Comparison of ENCODE assay signal across 1 cellular context in genomic region chr14:101992708-101993107, GRCh38.
TF ChIP-seq lines count a peak whose summit lies in the region.

No MANE protein-coding gene starts in this region.

TF ChIP-seq in GM12878, 131 proteins besides CTCF, POLR2A, EP300 and RAD21 (continued from another document and continues in another):
- TF ChIP-seq RELB (IDR thresholded peaks at IDR 0.05; ENCODE audit: low read depth) (peak; percentile 84), FOXK2 (IDR thresholded peaks at IDR 0.05) (no peak), PBX3 (IDR thresholded peaks at IDR 0.05; ENCODE audit: insufficient replicate concordance, low read depth, low read length) (no peak), PML (IDR thresholded peaks at IDR 0.05; ENCODE audit: low read length) (no peak), SP1 (IDR thresholded peaks at IDR 0.05; ENCODE audit: low read depth, low read length) (peak; percentile 8), BMI1 (IDR thresholded peaks at IDR 0.05; ENCODE audit: borderline replicate concordance) (no peak), DPF2 (IDR thresholded peaks at IDR 0.05) (peak; percentile 86), ZZZ3 (IDR thresholded peaks at IDR 0.05; ENCODE audit: control insufficient read depth, insufficient read length, low read depth) (no peak), MAX (IDR thresholded peaks at IDR 0.05; ENCODE audit: low read depth, low read length) (no peak), BHLHE40 (IDR thresholded peaks at IDR 0.05; ENCODE audit: borderline replicate concordance in 1 of 2, low read depth in 2 of 2, low read length in 1 of 2) (peak; percentile 42 to 56; a peak in 1 of 4 replicates), NR2C1 (IDR thresholded peaks at IDR 0.05) (no peak), RBBP5 (conservative IDR thresholded peaks at IDR 0.05) (no peak), CBFB (IDR thresholded peaks at IDR 0.05; ENCODE audit: low read depth) (peak; percentile 54; the same call in 1 of the 2 replicates), ZNF217 (IDR thresholded peaks at IDR 0.05) (no peak), EGR1 (IDR thresholded peaks at IDR 0.05; ENCODE audit: borderline replicate concordance in 1 of 2, low read depth in 2 of 2, low read length in 2 of 2) (0 out of 3 replicates have a peak, but pooled peaks of 1 of the 2 experiments have one; percentile 14), ZSCAN29 (IDR thresholded peaks at IDR 0.05) (no peak), MEF2A (IDR thresholded peaks at IDR 0.05; ENCODE audit: insufficient read depth, low read depth, low read length) (no peak), MXI1 (IDR thresholded peaks at IDR 0.05; ENCODE audit: low read depth, low read length) (peak; percentile 74), HDAC2 (IDR thresholded peaks at IDR 0.05) (no peak), RCOR1 (conservative IDR thresholded peaks at IDR 0.05; ENCODE audit: low read depth, low read length) (0 out of 2 replicates have a peak, but pooled peaks have one; percentile 82), TCF7 (IDR thresholded peaks at IDR 0.05; ENCODE audit: borderline replicate concordance) (no peak), YY1 (IDR thresholded peaks at IDR 0.05; ENCODE audit: low read depth, low read length) (0 out of 2 replicates have a peak, but pooled peaks have one; percentile 28), EED (IDR thresholded peaks at IDR 0.05; ENCODE audit: low read depth) (peak; percentile 97), ZBTB33 (IDR thresholded peaks at IDR 0.05) (no peak), KAT2A (conservative IDR thresholded peaks at IDR 0.05; ENCODE audit: control insufficient read depth, low read depth, low read length) (no peak), MTA2 (IDR thresholded peaks at IDR 0.05; ENCODE audit: low read depth) (peak; percentile 69), WRNIP1 (IDR thresholded peaks at IDR 0.05; ENCODE audit: borderline replicate concordance, low read depth, low read length) (0 out of 2 replicates have a peak, but pooled peaks have one; percentile 10), HCFC1 (IDR thresholded peaks at IDR 0.05; ENCODE audit: low read length) (no peak), IKZF1 (conservative IDR thresholded peaks at IDR 0.05) (peak; percentile 91), NFYA (IDR thresholded peaks at IDR 0.05; ENCODE audit: borderline replicate concordance, low read depth, low read length) (no peak), SPI1 (IDR thresholded peaks at IDR 0.05; ENCODE audit: borderline replicate concordance, insufficient read depth, low read depth, low read length) (peak; percentile 98), ATF7 (IDR thresholded peaks at IDR 0.05; ENCODE audit: low read depth) (peak; percentile 59), ZNF384 (IDR thresholded peaks at IDR 0.05; ENCODE audit: borderline replicate concordance, low read depth, low read length) (no peak; the same call in 1 of the 2 replicates), CHD2 (IDR thresholded peaks at IDR 0.05; ENCODE audit: borderline replicate concordance, low read depth, low read length) (peak; percentile 42; the same call in 1 of the 2 replicates), TBL1XR1 (IDR thresholded peaks at IDR 0.05; ENCODE audit: low read depth, low read length) (peak; percentile 53; the same call in 1 of the 2 replicates), POU2F2 (IDR thresholded peaks at IDR 0.05; ENCODE audit: borderline replicate concordance, low read depth, low read length) (no peak), USF1 (IDR thresholded peaks at IDR 0.05; ENCODE audit: borderline replicate concordance, extremely low read length, insufficient read depth, low read depth, low read length) (no peak), RAD51 (IDR thresholded peaks at IDR 0.05) (no peak), MYC (IDR thresholded peaks at IDR 0.05; ENCODE audit: insufficient read depth, insufficient read length, insufficient replicate concordance, low read length, severe bottlenecking) (no peak), ZNF687 (IDR thresholded peaks at IDR 0.05) (no peak), E2F4 (IDR thresholded peaks at IDR 0.05; ENCODE audit: low read depth, low read length) (no peak), TAF1 (IDR thresholded peaks at IDR 0.05; ENCODE audit: borderline replicate concordance, low read depth, low read length) (no peak), MEF2B (IDR thresholded peaks at IDR 0.05; ENCODE audit: partially characterized antibody, poor library complexity, severe bottlenecking) (peak; percentile 30), POLR2AphosphoS5 (IDR thresholded peaks at IDR 0.05; ENCODE audit: low read length) (no peak), SMARCA5 (IDR thresholded peaks at IDR 0.05) (no peak), HDGF (IDR thresholded peaks at IDR 0.05) (peak; percentile 97), SRF (IDR thresholded peaks at IDR 0.05; ENCODE audit: low read depth in 2 of 2, low read length in 2 of 2) (0 out of 4 replicates have a peak, but pooled peaks of 1 of the 2 experiments have one; percentile 17), GABPA (IDR thresholded peaks at IDR 0.05; ENCODE audit: low read depth) (no peak), FOXM1 (IDR thresholded peaks at IDR 0.05; ENCODE audit: low read depth, low read length) (no peak), ZBTB40 (IDR thresholded peaks at IDR 0.05; ENCODE audit: borderline replicate concordance) (no peak), TCF3 (IDR thresholded peaks at IDR 0.05; ENCODE audit: borderline replicate concordance, insufficient read depth, low read depth, low read length) (no peak), ZNF207 (IDR thresholded peaks at IDR 0.05; ENCODE audit: borderline replicate concordance) (no peak), CEBPB (IDR thresholded peaks at IDR 0.05; ENCODE audit: borderline replicate concordance in 1 of 2, low read depth in 2 of 2, low read length in 2 of 2) (no peak), JUNB (IDR thresholded peaks at IDR 0.05) (no peak), LARP7 (IDR thresholded peaks at IDR 0.05) (no peak)
